In the genomic region with DNA sequence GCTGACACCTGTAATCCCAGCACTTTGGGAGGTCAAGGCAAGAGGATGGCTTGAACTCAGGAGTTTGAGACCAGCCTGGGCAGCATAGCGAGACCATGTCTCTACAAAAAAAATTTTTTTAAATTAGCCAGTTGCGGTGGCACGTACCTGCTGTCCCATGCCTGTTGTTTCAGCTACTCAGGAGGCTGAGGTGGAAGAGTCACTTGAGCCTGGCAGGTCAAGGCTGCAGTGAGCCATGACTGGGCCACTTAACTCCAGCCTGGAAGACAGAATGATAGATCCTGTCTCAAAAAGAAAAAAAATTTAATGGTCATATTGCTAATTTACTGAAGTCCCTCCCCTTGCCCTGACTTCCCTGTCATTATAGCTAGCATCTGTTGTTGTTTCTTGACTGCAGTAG, we compare ENCODE assay signal across 26 cellular contexts.
"Had no signal": no experiment of that assay in that cellular context is flagged by ENCODE, and none has a peak within 500 bp of the region (broad histone marks: within the 10 kb centered on the region; RNA-seq: fewer than 3 reads in every experiment).

No MANE protein-coding gene starts in this region.

- H3K9me3 ChIP-seq: left lung, mucosa of descending colon, ovary, right atrium auricular region, right lobe of liver, transverse colon, upper lobe of left lung, vagina had no signal

- H3K4me3 Mint-ChIP-seq: naive thymus-derived CD4-positive, alpha-beta T cell; natural killer cell treated with Interleukin-12 subunit alpha and Interleukin-12 subunit beta and Interleukin-15 and Interleukin-18, amount 100 ng/mL, for 72 hours; stimulated activated memory B cell treated with anti-CD40 and anti-IgM and Interleukin-4, amounts not matched to agents 10 μg/mL and 1 μg/mL and 100 μg/mL, for 72 hours; stimulated activated naive CD8-positive, alpha-beta T cell treated with anti-CD3 and anti-CD28 coated beads, Interleukin-15, amount 100 ng/mL, for 72 hours had no signal

- H3K4me3 ChIP-seq: hepatocyte, left lung, lung, mucosa of descending colon, ovary, right atrium auricular region, right lobe of liver, smooth muscle cell, transverse colon, upper lobe of left lung, vagina had no signal

- H3K4me1 Mint-ChIP-seq: naive thymus-derived CD4-positive, alpha-beta T cell; stimulated activated memory B cell treated with anti-CD40 and anti-IgM and Interleukin-4, amounts not matched to agents 10 μg/mL and 1 μg/mL and 100 μg/mL, for 72 hours; stimulated activated naive CD8-positive, alpha-beta T cell treated with anti-CD3 and anti-CD28 coated beads, Interleukin-15, amount 100 ng/mL, for 72 hours had no signal

- H3K4me2 ChIP-seq: hepatocyte, smooth muscle cell had no signal

- ATAC-seq: left cardiac atrium; left lung; mucosa of descending colon; naive thymus-derived CD4-positive, alpha-beta T cell; natural killer cell treated with Interleukin-12 subunit alpha and Interleukin-12 subunit beta and Interleukin-15 and Interleukin-18, amount 100 ng/mL, for 72 hours; right lobe of liver; stimulated activated memory B cell treated with anti-CD40 and anti-IgM and Interleukin-4, amounts not matched to agents 10 μg/mL and 1 μg/mL and 100 μg/mL, for 72 hours; stimulated activated naive CD8-positive, alpha-beta T cell treated with anti-CD3 and anti-CD28 coated beads, Interleukin-15, amount 100 ng/mL, for 72 hours had no signal

- H3K27me3 ChIP-seq: hepatocyte, left lung, ovary, right atrium auricular region, right lobe of liver, transverse colon, upper lobe of left lung, vagina had no signal

- H3K36me3 ChIP-seq: left lung, ovary, right atrium auricular region, right lobe of liver, transverse colon, upper lobe of left lung, vagina had no signal

- H3K36me3 Mint-ChIP-seq: natural killer cell treated with Interleukin-12 subunit alpha and Interleukin-12 subunit beta and Interleukin-15 and Interleukin-18, amount 100 ng/mL, for 72 hours; stimulated activated memory B cell treated with anti-CD40 and anti-IgM and Interleukin-4, amounts not matched to agents 10 μg/mL and 1 μg/mL and 100 μg/mL, for 72 hours had no signal

- DNase-seq: islet precursor cell; left cardiac atrium; left lung; mesendoderm; midbrain; mucosa of descending colon; naive thymus-derived CD4-positive, alpha-beta T cell; ovary; right lobe of liver; stimulated activated CD4-positive, alpha-beta T cell treated with anti-CD3 and anti-CD28 coated beads, Interleukin-1b, Interleukin-23, amount 100 ng/mL, for 48 hours; stimulated activated CD4-positive, alpha-beta T cell treated with anti-CD3 and anti-CD28 coated beads, Interleukin-2, amount 100 ng/mL, for 48 hours; stimulated activated CD4-positive, alpha-beta T cell treated with anti-CD3 and anti-CD28 coated beads, Interleukin-4, amount 100 ng/mL, for 4 hours; stimulated activated CD8-positive, alpha-beta memory T cell treated with anti-CD3 and anti-CD28 coated beads, Interleukin-4, amount 100 ng/mL, for 48 hours; stimulated activated naive CD4-positive, alpha-beta T cell treated with Interleukin-2 at 50 U/mL for 16 hours; stimulated activated naive CD8-positive, alpha-beta T cell treated with anti-CD3 and anti-CD28 coated beads, Interleukin-15, amount 100 ng/mL, for 72 hours; substantia nigra; transverse colon; upper lobe of left lung had no signal

- H3K27ac Mint-ChIP-seq: naive thymus-derived CD4-positive, alpha-beta T cell; natural killer cell treated with Interleukin-12 subunit alpha and Interleukin-12 subunit beta and Interleukin-15 and Interleukin-18, amount 100 ng/mL, for 72 hours; progenitor cell of endocrine pancreas; stimulated activated memory B cell treated with anti-CD40 and anti-IgM and Interleukin-4, amounts not matched to agents 10 μg/mL and 1 μg/mL and 100 μg/mL, for 72 hours; stimulated activated naive CD8-positive, alpha-beta T cell treated with anti-CD3 and anti-CD28 coated beads, Interleukin-15, amount 100 ng/mL, for 72 hours had no signal

- H3K27ac ChIP-seq: hepatocyte, left lung, ovary, right atrium auricular region, right lobe of liver, transverse colon, upper lobe of left lung, vagina had no signal

- H2AFZ ChIP-seq: hepatocyte had no signal

- H3K27me3 Mint-ChIP-seq: naive thymus-derived CD4-positive, alpha-beta T cell; natural killer cell treated with Interleukin-12 subunit alpha and Interleukin-12 subunit beta and Interleukin-15 and Interleukin-18, amount 100 ng/mL, for 72 hours; progenitor cell of endocrine pancreas; stimulated activated memory B cell treated with anti-CD40 and anti-IgM and Interleukin-4, amounts not matched to agents 10 μg/mL and 1 μg/mL and 100 μg/mL, for 72 hours; stimulated activated naive CD8-positive, alpha-beta T cell treated with anti-CD3 and anti-CD28 coated beads, Interleukin-15, amount 100 ng/mL, for 72 hours had no signal
